In the genomic region with DNA sequence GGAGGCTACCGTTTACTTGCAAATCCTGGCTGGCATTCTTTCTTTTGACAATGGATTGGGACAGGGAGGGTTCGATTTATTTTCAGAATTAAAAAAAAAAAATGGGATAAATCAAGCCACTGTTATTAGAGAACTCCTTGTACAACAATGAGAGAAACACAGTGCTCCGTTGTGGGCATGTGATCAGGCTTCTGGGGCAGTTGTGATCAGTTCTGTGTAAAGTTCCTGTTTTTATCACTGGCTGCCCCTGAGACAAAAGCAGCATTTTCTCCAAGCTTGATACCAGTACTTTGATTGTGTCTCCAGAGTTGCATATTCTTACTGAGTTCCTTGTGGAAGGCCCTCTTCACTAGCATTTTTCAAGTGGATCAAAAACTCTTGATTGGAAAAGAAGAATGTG, we compare ENCODE assay signal across 1 cellular context.
TF ChIP-seq lines count a peak whose summit lies in the region.

No MANE protein-coding gene starts in this region.

TF ChIP-seq in HepG2, 621 proteins besides CTCF, POLR2A, EP300 and RAD21 (continued from another document):
- TF ChIP-seq ZNF597 (CRISPR knock-in tag; IDR thresholded peaks at IDR 0.05) (no peak), ZNF136 (CRISPR knock-in tag; IDR thresholded peaks at IDR 0.05; ENCODE audit: low read depth) (no peak), ZNF790 (CRISPR knock-in tag; IDR thresholded peaks at IDR 0.05; ENCODE audit: borderline replicate concordance) (no peak), SMARCC2 (IDR thresholded peaks at IDR 0.05) (no peak), CBX1 (IDR thresholded peaks at IDR 0.05; ENCODE audit: low read depth) (no peak), KMT2A (CRISPR knock-in tag; IDR thresholded peaks at IDR 0.05) (peak; percentile 8; the same call in 1 of the 2 replicates), ZNF432 (CRISPR knock-in tag; IDR thresholded peaks at IDR 0.05; ENCODE audit: borderline replicate concordance) (no peak), SRSF9 (IDR thresholded peaks at IDR 0.05; ENCODE audit: borderline replicate concordance, insufficient read depth, low read depth, low read length, poor library complexity, severe bottlenecking) (no peak), ARID2 (CRISPR knock-in tag; IDR thresholded peaks at IDR 0.05; ENCODE audit: borderline replicate concordance) (0 out of 2 replicates have a peak, but pooled peaks have one; percentile 20), TGIF2 (CRISPR knock-in tag; IDR thresholded peaks at IDR 0.05) (no peak), ZNF224 (CRISPR knock-in tag; IDR thresholded peaks at IDR 0.05) (no peak), SAP130 (CRISPR knock-in tag; IDR thresholded peaks at IDR 0.05; ENCODE audit: low read depth) (peak; percentile 35; the same call in 1 of the 2 replicates), ZNF761 (CRISPR knock-in tag; conservative IDR thresholded peaks at IDR 0.05) (0 out of 2 replicates have a peak, but pooled peaks have one; percentile 38), ZSCAN31 (CRISPR knock-in tag; IDR thresholded peaks at IDR 0.05; ENCODE audit: low read depth) (no peak)
